Comparison of ENCODE assay signal across 21 cellular contexts in genomic region chr14:88208858-88209257, GRCh38.
A peak's percentile ranks its signal among the peaks of the same experiment; 100 is the strongest.
DNase-seq lines count a peak whose midpoint lies in the region; ATAC-seq and TF ChIP-seq lines count a peak whose summit lies in the region.
"Had no signal": no experiment of that assay in that cellular context is flagged by ENCODE, and none has a peak within 500 bp of the region (broad histone marks: within the 10 kb centered on the region; RNA-seq: fewer than 3 reads in every experiment).

No MANE protein-coding gene starts in this region.

- peak; percentile 38 for ATAC-seq in GM18505 (IDR thresholded peaks at IDR 0.05; ENCODE audit: unreplicated experiment)
- peak; percentile 35 for ATAC-seq in GM21526 (IDR thresholded peaks at IDR 0.05; ENCODE audit: low FRiP score, unreplicated experiment)
- peak; percentile 23 for ATAC-seq in HG03045 (IDR thresholded peaks at IDR 0.05; ENCODE audit: unreplicated experiment)
- ATAC-seq in foreskin keratinocyte = no peak
- no peak for ATAC-seq in activated naive CD4-positive, alpha-beta T cell treated with anti-CD3 and anti-CD28 coated beads, Interleukin-2, amount 50 U/mL, for 72 hours
- no peak for ATAC-seq in GM18502 (IDR thresholded peaks at IDR 0.05; ENCODE audit: poor library complexity, unreplicated experiment)
- ATAC-seq: activated CD4-positive, alpha-beta T cell treated with anti-CD3 and anti-CD28 coated beads for 36 hours; activated naive CD8-positive, alpha-beta T cell treated with anti-CD3 and anti-CD28 coated beads, Interleukin-2, amount 50 U/mL, for 24 hours; activated T-helper 17 cell treated with anti-CD3 and anti-CD28 coated beads, Interleukin-2, amount 50 U/mL, for 72 hours; heart left ventricle; left ventricle myocardium superior had no signal

- no peaks in the 10 kb centered on the region for H3K9me2 ChIP-seq in OCI-LY1 (ENCODE audit: low read depth, low read length)

- DNase-seq in foreskin keratinocyte (no peak), GM20000 (ENCODE audit: low spot score) (no peak)
- no peak for DNase-seq in activated naive CD4-positive, alpha-beta T cell treated with anti-CD3 and anti-CD28 coated beads, Interleukin-2, amount 50 U/mL, for 72 hours (ENCODE audit: low spot score in 2 of 2)
- DNase-seq: activated CD4-positive, alpha-beta T cell treated with anti-CD3 and anti-CD28 coated beads for 36 hours; activated naive CD8-positive, alpha-beta T cell treated with anti-CD3 and anti-CD28 coated beads, Interleukin-2, amount 50 U/mL, for 24 hours; brain microvascular endothelial cell; CD4-positive, CD25-positive, alpha-beta regulatory T cell; heart left ventricle; KG1; left ventricle myocardium superior; NCI-H187 treated with DMSO at 0.1 percent for 48 hours; NCI-H446 treated with DMSO at 0.1 percent for 48 hours; stimulated activated CD8-positive, alpha-beta memory T cell treated with anti-CD3 and anti-CD28 coated beads, Interleukin-4, amount 100 ng/mL, for 48 hours; SW 1271; uterus had no signal

- H3K79me2 ChIP-seq in OCI-LY1 (ENCODE audit: insufficient read depth, low read length) = no peaks in the 10 kb centered on the region

- no peaks in the 10 kb centered on the region for H4K20me1 ChIP-seq in OCI-LY1 (ENCODE audit: insufficient read depth, low read length)

- H3K9me3 Mint-ChIP-seq in activated naive CD4-positive, alpha-beta T cell treated with anti-CD3 and anti-CD28 coated beads, Interleukin-2, amount 50 U/mL, for 72 hours = no peaks in the 10 kb centered on the region
- H3K9me3 Mint-ChIP-seq: activated naive CD8-positive, alpha-beta T cell treated with anti-CD3 and anti-CD28 coated beads, Interleukin-2, amount 50 U/mL, for 24 hours; activated T-helper 17 cell treated with anti-CD3 and anti-CD28 coated beads, Interleukin-2, amount 50 U/mL, for 72 hours; CD4-positive, CD25-positive, alpha-beta regulatory T cell had no signal

- TF ChIP-seq POLR2A in GM18505 (IDR thresholded peaks at IDR 0.05; ENCODE audit: borderline replicate concordance, extremely low read depth, insufficient read depth, insufficient read length) = no peak

- H3K27me3 ChIP-seq in OCI-LY1 (ENCODE audit: insufficient read depth, low read length) (no peaks in the 10 kb centered on the region), foreskin keratinocyte (no peaks in the 10 kb centered on the region)
- H3K27me3 ChIP-seq: brain microvascular endothelial cell, uterus had no signal

- peaks cover 9% of the 10 kb centered on the region for H3K4me1 ChIP-seq in OCI-LY1 (ENCODE audit: insufficient read depth, low read length, severe bottlenecking)
- H3K4me1 ChIP-seq in foreskin keratinocyte = no peaks in the 10 kb centered on the region
- H3K4me1 ChIP-seq: uterus had no signal

- no peak overlapping the region for H3K27ac Mint-ChIP-seq in activated naive CD4-positive, alpha-beta T cell treated with anti-CD3 and anti-CD28 coated beads, Interleukin-2, amount 50 U/mL, for 72 hours
- H3K27ac Mint-ChIP-seq: activated CD4-positive, alpha-beta T cell treated with anti-CD3 and anti-CD28 coated beads for 36 hours; activated naive CD8-positive, alpha-beta T cell treated with anti-CD3 and anti-CD28 coated beads, Interleukin-2, amount 50 U/mL, for 24 hours; activated T-helper 17 cell treated with anti-CD3 and anti-CD28 coated beads, Interleukin-2, amount 50 U/mL, for 72 hours; CD4-positive, CD25-positive, alpha-beta regulatory T cell had no signal

- H3K27ac ChIP-seq in OCI-LY1 (ENCODE audit: low read depth, low read length, poor library complexity, severe bottlenecking) = no peak overlapping the region
- no peak overlapping the region for H3K27ac ChIP-seq in foreskin keratinocyte
- H3K27ac ChIP-seq: brain microvascular endothelial cell, heart left ventricle, uterus had no signal

- H3K9ac ChIP-seq in OCI-LY1 (ENCODE audit: low read length) = no peak overlapping the region

- TF ChIP-seq CTCF in OCI-LY1 (IDR thresholded peaks at IDR 0.05; ENCODE audit: low read length) (no peak), foreskin keratinocyte (conservative IDR thresholded peaks at IDR 0.05) (no peak), GM20000 (IDR thresholded peaks at IDR 0.05; ENCODE audit: extremely low read depth, missing control alignments) (no peak)

- H2AFZ ChIP-seq in OCI-LY1 (ENCODE audit: low read length) = no peak overlapping the region

- H3F3A ChIP-seq in OCI-LY1 (ENCODE audit: insufficient read depth, low read length) = no peaks in the 10 kb centered on the region

- H3K4me2 ChIP-seq in OCI-LY1 (ENCODE audit: low read length) = peak overlapping the region; percentile 20

- no peaks in the 10 kb centered on the region for H3K36me3 Mint-ChIP-seq in activated naive CD4-positive, alpha-beta T cell treated with anti-CD3 and anti-CD28 coated beads, Interleukin-2, amount 50 U/mL, for 72 hours
- H3K36me3 Mint-ChIP-seq: CD4-positive, CD25-positive, alpha-beta regulatory T cell had no signal

- peak overlapping the region; percentile 8 for H3K4me3 ChIP-seq in OCI-LY1 (ENCODE audit: low read depth, low read length, poor library complexity, severe bottlenecking)
- H3K4me3 ChIP-seq: heart left ventricle, uterus had no signal

- no peaks in the 10 kb centered on the region for H3K36me3 ChIP-seq in OCI-LY1 (ENCODE audit: insufficient read depth, low read length)
- H3K36me3 ChIP-seq: brain microvascular endothelial cell, heart left ventricle, uterus had no signal

- no peaks in the 10 kb centered on the region for H3K9me3 ChIP-seq in OCI-LY1 (ENCODE audit: low read length)
- H3K9me3 ChIP-seq: heart left ventricle, uterus had no signal

Comparison
In these comparisons a context has a peak if more than half of its experiments do, and no peak if none do; other contexts are left out.
1. ATAC-seq: peak in GM18505 (single experiment), GM21526 (single experiment) and HG03045 (single experiment); none in foreskin keratinocyte (single experiment), activated naive CD4-positive, alpha-beta T cell treated with anti-CD3 and anti-CD28 coated beads, Interleukin-2, amount 50 U/mL, for 72 hours (0 of 2) and GM18502 (single experiment).